In genomic region chr3:12159227-12159601, GRCh38 we compare ENCODE assay signal across 10 cellular contexts. TPM values are rescaled to one million over a fixed set of nuclear protein-coding genes. Genes with fewer than 3 reads are reported as not detected.
DNase-seq lines count a peak whose midpoint lies in the region; ATAC-seq, FAIRE-seq and TF ChIP-seq lines count a peak whose summit lies in the region.
"Had no signal": no experiment of that assay in that cellular context is flagged by ENCODE, and none has a peak within 500 bp of the region (broad histone marks: within the 10 kb centered on the region; RNA-seq: fewer than 3 reads in every experiment).

No MANE protein-coding gene starts in this region.

- no peak for TF ChIP-seq POLR2A in GM12891 (IDR thresholded peaks at IDR 0.05; ENCODE audit: low read depth, low read length)

- H3F3A ChIP-seq in GM23248 (ENCODE audit: insufficient read depth), result no peaks in the 10 kb centered on the region

- H3K4me1 ChIP-seq in GM23248 (ENCODE audit: insufficient read depth), result peaks cover 6% of the 10 kb centered on the region; the same call in 1 of the 2 replicates
- peaks cover 24% of the 10 kb centered on the region for H3K4me1 ChIP-seq in hepatocyte (ENCODE audit: insufficient read depth)
- H3K4me1 ChIP-seq in CD8-positive, alpha-beta T cell (ENCODE audit: insufficient read depth, low read length), result no peaks in the 10 kb centered on the region

- peak overlapping the region; percentile 66 for H3K4me3 Mint-ChIP-seq in WTC11
- H3K4me3 Mint-ChIP-seq in CD8-positive, alpha-beta T cell, result no peak overlapping the region

- POLR2A ChIA-PET in WTC11 (lab: Charles Lee), result interaction anchor here (1.5 kb wide), 1 partner anchor 9 kb away, joined by 3 read pairs; no protein-coding TSS in a partner anchor
- POLR2A ChIA-PET in CD8-positive, alpha-beta T cell (lab: Charles Lee), result no interaction called here

- CTCF ChIA-PET in WTC11 (lab: Charles Lee), result interaction anchor here (0.8 to 2.6 kb wide), 4 partner anchors 17 to 382 kb away, joined by 3 to 15 read pairs (median 4); no protein-coding TSS in a partner anchor
- CTCF ChIA-PET in CD8-positive, alpha-beta T cell (lab: Charles Lee), result interaction anchor here (0.8 kb wide), 1 partner anchor 320 kb away, joined by 3 read pairs; no protein-coding TSS in a partner anchor

- peak overlapping the region; percentile 92 for H3K27ac Mint-ChIP-seq in WTC11
- H3K27ac Mint-ChIP-seq in CD8-positive, alpha-beta T cell, result no peak overlapping the region

- H3K9me3 ChIP-seq in GM23248 (ENCODE audit: low read depth) (no peaks in the 10 kb centered on the region), hepatocyte (ENCODE audit: low read depth) (no peaks in the 10 kb centered on the region)
- H3K9me3 ChIP-seq in CD8-positive, alpha-beta T cell (ENCODE audit: low read length), result no peaks in the 10 kb centered on the region

- H3K4me1 Mint-ChIP-seq in WTC11, result peaks cover 44% of the 10 kb centered on the region
- peaks cover 3% of the 10 kb centered on the region for H3K4me1 Mint-ChIP-seq in CD8-positive, alpha-beta T cell (ENCODE audit: low read depth)

- WGBS in GM23248 (ENCODE audit: low coverage in 1 of 2, low lambda C conversion rate in 2 of 2, missing lambda C conversion rate in 2 of 2), 2 experiments, result 80 to 85% methylated on average over 4 of the region's 4 CpGs
- 62% methylated on average over 4 of the region's 4 CpGs for WGBS in hepatocyte (ENCODE audit: low lambda C conversion rate, missing lambda C conversion rate)

- TF ChIP-seq CTCF in WTC11 (IDR thresholded peaks at IDR 0.05) (no peak), hepatocyte (IDR thresholded peaks at IDR 0.05; ENCODE audit: poor library complexity) (no peak)
- no peak for TF ChIP-seq CTCF in CD8-positive, alpha-beta T cell (IDR thresholded peaks at IDR 0.05)

- H3K27ac ChIP-seq in GM23248, result no peak overlapping the region
- peak overlapping the region; percentile 53 for H3K27ac ChIP-seq in hepatocyte
- H3K27ac ChIP-seq in CD8-positive, alpha-beta T cell (ENCODE audit: low read depth, low read length), result no peak overlapping the region

- no peak for FAIRE-seq in GM12891 (lab: Jason Lieb, UNC)
- FAIRE-seq: D721Med, K562 had no signal

- H3K27me3 Mint-ChIP-seq in WTC11 (ENCODE audit: low read depth), result no peaks in the 10 kb centered on the region
- peaks cover 12% of the 10 kb centered on the region for H3K27me3 Mint-ChIP-seq in CD8-positive, alpha-beta T cell (ENCODE audit: low read depth)

- peak; percentile 4 for DNase-seq in GM23248
- peak; percentile 53 for DNase-seq in WTC11 (ENCODE audit: low spot score)
- peak; percentile 10 for DNase-seq in hepatocyte (ENCODE audit: low spot score)
- DNase-seq in pons (ENCODE audit: low spot score), result peak; percentile 45
- DNase-seq in CD8-positive, alpha-beta T cell, result no peak
- no peak for DNase-seq in GM12891 (ENCODE audit: insufficient read length, low spot score)

- H3K36me3 ChIP-seq in GM23248 (ENCODE audit: low read depth), result no peaks in the 10 kb centered on the region
- H3K36me3 ChIP-seq in hepatocyte (replicated peaks; ENCODE audit: insufficient read depth, low read depth), result no peaks in the 10 kb centered on the region
- no peaks in the 10 kb centered on the region for H3K36me3 ChIP-seq in CD8-positive, alpha-beta T cell (ENCODE audit: insufficient read depth, low read length)

- H3K9ac ChIP-seq in GM23248, result peak overlapping the region; percentile 55; the same call in 1 of the 2 replicates

- ATAC-seq in WTC11 (peak; percentile 76), GM21423 (IDR thresholded peaks at IDR 0.05; ENCODE audit: unreplicated experiment) (no peak), GM21737 (IDR thresholded peaks at IDR 0.05; ENCODE audit: unreplicated experiment) (no peak)
- no peak for ATAC-seq in CD8-positive, alpha-beta T cell

- no peaks in the 10 kb centered on the region for H3K9me3 Mint-ChIP-seq in WTC11
- H3K9me3 Mint-ChIP-seq in CD8-positive, alpha-beta T cell, result no peaks in the 10 kb centered on the region

- H3K36me3 Mint-ChIP-seq in WTC11, result peaks cover 8% of the 10 kb centered on the region; the same call in 1 of the 2 replicates
- H3K36me3 Mint-ChIP-seq in CD8-positive, alpha-beta T cell, result no peaks in the 10 kb centered on the region

- H4K20me1 ChIP-seq in GM23248 (ENCODE audit: insufficient read depth) (no peaks in the 10 kb centered on the region), hepatocyte (ENCODE audit: insufficient read depth, poor library complexity, severe bottlenecking) (no peaks in the 10 kb centered on the region)

- in situ Hi-C loops in GM23248 (cut with MboI), result no loop called here

- intact Hi-C loops in CD8-positive, alpha-beta T cell (cut with DNase I, micrococcal nuclease), result no loop called here

- peak overlapping the region; percentile 56 for H3K4me2 ChIP-seq in GM23248 (ENCODE audit: unreplicated experiment)
- peak overlapping the region; percentile 77 for H3K4me2 ChIP-seq in hepatocyte

- H3K27me3 ChIP-seq in GM23248 (replicated peaks; ENCODE audit: insufficient read depth) (no peaks in the 10 kb centered on the region), hepatocyte (peaks cover 3% of the 10 kb centered on the region)
- no peaks in the 10 kb centered on the region for H3K27me3 ChIP-seq in CD8-positive, alpha-beta T cell (ENCODE audit: insufficient read depth, low read length)

- no peaks in the 10 kb centered on the region for H3K79me2 ChIP-seq in GM23248 (ENCODE audit: insufficient read depth)
- H3K79me2 ChIP-seq in hepatocyte, result no peaks in the 10 kb centered on the region

- peak overlapping the region; percentile 83 for H2AFZ ChIP-seq in GM23248
- H2AFZ ChIP-seq in hepatocyte, result peak overlapping the region; percentile 63

- H3K9me2 ChIP-seq in GM23248 (ENCODE audit: insufficient read depth) (no peaks in the 10 kb centered on the region), hepatocyte (replicated peaks; ENCODE audit: insufficient read depth) (no peaks in the 10 kb centered on the region)

- peak overlapping the region; percentile 65; the same call in 1 of the 2 replicates for H3K4me3 ChIP-seq in GM23248
- no peak overlapping the region for H3K4me3 ChIP-seq in hepatocyte
- H3K4me3 ChIP-seq in CD8-positive, alpha-beta T cell (ENCODE audit: low read depth, low read length), result no peak overlapping the region
- H3K4me3 ChIP-seq: K562 had no signal

TF ChIP-seq in WTC11, 78 proteins besides CTCF, POLR2A, EP300 and RAD21 (continues in another document):
- 0 out of 2 replicates have a peak, but pooled peaks have one; percentile 40 for TF ChIP-seq SMAD3 (CRISPR knock-in tag; IDR thresholded peaks at IDR 0.05; ENCODE audit: borderline replicate concordance)
- TF ChIP-seq USF1 (CRISPR knock-in tag; IDR thresholded peaks at IDR 0.05), result no peak
- peak; percentile 93 for TF ChIP-seq ZNF423 (CRISPR knock-in tag; IDR thresholded peaks at IDR 0.05)

TF ChIP-seq in GM12891, 5 proteins besides CTCF, POLR2A, EP300 and RAD21:
- TF ChIP-seq TAF1 (IDR thresholded peaks at IDR 0.05; ENCODE audit: low read depth, low read length), result no peak
- TF ChIP-seq POU2F2 (IDR thresholded peaks at IDR 0.05; ENCODE audit: low read depth, low read length), result no peak
- TF ChIP-seq SPI1 (IDR thresholded peaks at IDR 0.05; ENCODE audit: low read depth, low read length), result no peak
- TF ChIP-seq PAX5 (IDR thresholded peaks at IDR 0.05; ENCODE audit: insufficient read depth, low read length, severe bottlenecking), result no peak
- TF ChIP-seq POLR2AphosphoS5 (IDR thresholded peaks at IDR 0.05; ENCODE audit: low read depth, low read length), result no peak

RNA-seq across cellular contexts. Expression of gene TIMP4, which starts 0.5 kb away (rescaled TPM):
- 0.54 TPM in 1 of 2 replicates, not detected in the other for total RNA-seq in GM23248 (2014; rRNA removed; shearing (Covaris generic))
- polyA plus RNA-seq in GM23248 (2016; fragmentation: Nextera tagmentation; extraction: Ambion mirVana), result 0.27 TPM in 1 of 2 replicates, not detected in the other
- 4.1 to 11.8 TPM (median 4.8 TPM) in 3 replicates for total RNA-seq in WTC11 (2021)
- total RNA-seq in hepatocyte, result 4.7 and 5.5 TPM in 2 replicates
- polyA plus RNA-seq in hepatocyte, result 4.7 and 5.4 TPM in 2 replicates
- total RNA-seq in CD8-positive, alpha-beta T cell, result not detected
- polyA plus RNA-seq in GM12891 (2012; ENCODE audit: low read depth, missing spikeins), result not detected

Comparison
In these comparisons a context has a peak if more than half of its experiments do, and no peak if none do; other contexts are left out.
1. DNase-seq: peak in GM23248 (single experiment), WTC11 (single experiment), hepatocyte (single experiment) and pons (single experiment); none in CD8-positive, alpha-beta T cell (0 of 7) and GM12891 (single experiment).